Comparison of ENCODE assay signal across 17 cellular contexts in genomic region chr15:84799511-84800187, GRCh38.
"Had no signal": no experiment of that assay in that cellular context is flagged by ENCODE, and none has a peak within 500 bp of the region (broad histone marks: within the 10 kb centered on the region; RNA-seq: fewer than 3 reads in every experiment).

No MANE protein-coding gene starts in this region.

- H3K4me2 ChIP-seq: smooth muscle cell had no signal

- H3K27ac Mint-ChIP-seq: activated CD8-positive, alpha-beta T cell treated with anti-CD3 and anti-CD28 coated beads, Interleukin-2, amount 10 ng/mL, durations not matched to agents 7 days and 5 days; dendritic cell treated with granulocyte-macrophage colony-stimulating factor and Interleukin-4, amounts not matched to agents 40 ng/mL and 50 ng/mL, for 4 days; stimulated activated naive CD8-positive, alpha-beta T cell treated with anti-CD3 and anti-CD28 coated beads, Interleukin-15, Interleukin-2, amounts not matched to agents 100 ng/mL and 50 ng/mL, for 24 hours; type B pancreatic cell; WTC11 had no signal

- FAIRE-seq: TTC549 had no signal

- H3K4me3 ChIP-seq: smooth muscle cell had no signal

- H3K27me3 ChIP-seq: neutrophil had no signal

- DNase-seq: activated CD4-positive, alpha-beta T cell treated with anti-CD3 and anti-CD28 coated beads for 48 hours; activated CD8-positive, alpha-beta T cell treated with anti-CD3 and anti-CD28 coated beads, Interleukin-2, amount 10 ng/mL, durations not matched to agents 7 days and 5 days; activated naive CD4-positive, alpha-beta T cell treated with Interleukin-2 at 50 U/mL for 16 hours; anterior cingulate cortex; cerebellar nuclear complex; hippocampal formation; midbrain; naive B cell; SW 1271 had no signal

- H3K27ac ChIP-seq: epithelial cell of prostate, neutrophil had no signal

- H3K4me3 Mint-ChIP-seq: activated CD8-positive, alpha-beta T cell treated with anti-CD3 and anti-CD28 coated beads, Interleukin-2, amount 10 ng/mL, durations not matched to agents 7 days and 5 days; dendritic cell treated with granulocyte-macrophage colony-stimulating factor and Interleukin-4, amounts not matched to agents 40 ng/mL and 50 ng/mL, for 4 days; naive B cell; stimulated activated naive CD8-positive, alpha-beta T cell treated with anti-CD3 and anti-CD28 coated beads, Interleukin-15, Interleukin-2, amounts not matched to agents 100 ng/mL and 50 ng/mL, for 24 hours; type B pancreatic cell; WTC11 had no signal

- H3K9me3 ChIP-seq: neutrophil had no signal

- H3K27me3 Mint-ChIP-seq: dendritic cell treated with granulocyte-macrophage colony-stimulating factor and Interleukin-4, amounts not matched to agents 40 ng/mL and 50 ng/mL, for 4 days; naive B cell; stimulated activated naive CD8-positive, alpha-beta T cell treated with anti-CD3 and anti-CD28 coated beads, Interleukin-15, Interleukin-2, amounts not matched to agents 100 ng/mL and 50 ng/mL, for 24 hours; type B pancreatic cell had no signal

- ATAC-seq: activated CD8-positive, alpha-beta T cell treated with anti-CD3 and anti-CD28 coated beads, Interleukin-2, amount 10 ng/mL, durations not matched to agents 7 days and 5 days; WTC11 had no signal

- H3K4me1 Mint-ChIP-seq: WTC11 had no signal

- H3K9me3 Mint-ChIP-seq: dendritic cell treated with granulocyte-macrophage colony-stimulating factor and Interleukin-4, amounts not matched to agents 40 ng/mL and 50 ng/mL, for 4 days; naive B cell; stimulated activated naive CD8-positive, alpha-beta T cell treated with anti-CD3 and anti-CD28 coated beads, Interleukin-15, Interleukin-2, amounts not matched to agents 100 ng/mL and 50 ng/mL, for 24 hours; type B pancreatic cell; WTC11 had no signal
